Comparison of ENCODE assay signal across 8 cellular contexts in genomic region chr19:57240311-57241090, GRCh38. TPM values are rescaled to one million over a fixed set of nuclear protein-coding genes. Genes with fewer than 3 reads are reported as not detected.
A peak's percentile ranks its signal among the peaks of the same experiment; 100 is the strongest.
DNase-seq lines count a peak whose midpoint lies in the region; ATAC-seq and TF ChIP-seq lines count a peak whose summit lies in the region.

ZNF805 (plus strand) TSS chr19:57240632; CDS start chr19:57240892, 260 bp downstream.

- DNase-seq in DMS79 (lab: John Stamatoyannopoulos, UW) (peak; percentile 79), KG1 (lab: John Stamatoyannopoulos, UW) (peak; percentile 95)
- DNase-seq in activated T-cell treated with anti-CD3 and anti-CD28 coated beads, Interleukin-2, amount 50 U/mL, for 48 hours = peak; percentile 94 to 96
- peak; percentile 97 for DNase-seq in stimulated activated CD8-positive, alpha-beta memory T cell treated with anti-CD3 and anti-CD28 coated beads, Interleukin-4, amount 100 ng/mL, for 48 hours

- ATAC-seq in GM21723 (IDR thresholded peaks at IDR 0.05; ENCODE audit: unreplicated experiment) (peak; percentile 91), esophagus mucosa (peak; percentile 99)

- no peaks in the 10 kb centered on the region for H3K27me3 ChIP-seq in mucosa of stomach (ENCODE audit: control insufficient read depth, insufficient read depth, low read length)

- H3K9ac ChIP-seq in mucosa of stomach (ENCODE audit: low read length) = peak within 1 kb of the TSS; percentile 88

- H3K9me3 ChIP-seq in mucosa of stomach (ENCODE audit: control insufficient read depth, low read length) = no peaks in the 10 kb centered on the region

- peaks cover 4% of the 10 kb centered on the region for H3K36me3 ChIP-seq in mucosa of stomach (ENCODE audit: control insufficient read depth, insufficient read depth, low read length)

- H3K4me3 ChIP-seq in mucosa of stomach (ENCODE audit: low read length) = peak within 1 kb of the TSS; percentile 84

- H3K4me1 ChIP-seq in mucosa of stomach (ENCODE audit: control insufficient read depth, insufficient read depth, low read length) = peaks cover 19% of the 10 kb centered on the region

TF ChIP-seq in PFSK-1, 5 proteins besides CTCF, POLR2A, EP300 and RAD21:
- TF ChIP-seq TAF1 (IDR thresholded peaks at IDR 0.05; ENCODE audit: borderline replicate concordance, insufficient read depth, low read length) = peak; percentile 81
- TF ChIP-seq POLR2AphosphoS5 (IDR thresholded peaks at IDR 0.05; ENCODE audit: low read depth, low read length) = peak; percentile 71
- peak; percentile 84 for TF ChIP-seq FOXP2 (optimal IDR thresholded peaks at IDR 0.05; ENCODE audit: borderline replicate concordance, extremely low read depth, extremely low read length, insufficient read depth)
- no peak for TF ChIP-seq REST (IDR thresholded peaks at IDR 0.05; ENCODE audit: insufficient read depth in 1 of 2, low read depth in 2 of 2, low read length in 2 of 2)
- peak; percentile 72; the same call in 1 of the 2 replicates for TF ChIP-seq SIN3A (IDR thresholded peaks at IDR 0.05; ENCODE audit: borderline replicate concordance, insufficient read depth, low read length)

RNA-seq across cellular contexts. Expression of gene ZNF805, which starts in this region (rescaled TPM):
- polyA plus RNA-seq in PFSK-1 (2012; ENCODE audit: insufficient read length, low read depth) = 1.4 TPM
- 6.8 TPM for total RNA-seq in esophagus mucosa

Comparison
In these comparisons a context has a peak if more than half of its experiments do, and no peak if none do; other contexts are left out.
1. Peak in every context shown above with its lines: DNase-seq, ATAC-seq and H3K4me3 ChIP-seq.